ENCODE assay signal across 18 cellular contexts in the genomic region with DNA sequence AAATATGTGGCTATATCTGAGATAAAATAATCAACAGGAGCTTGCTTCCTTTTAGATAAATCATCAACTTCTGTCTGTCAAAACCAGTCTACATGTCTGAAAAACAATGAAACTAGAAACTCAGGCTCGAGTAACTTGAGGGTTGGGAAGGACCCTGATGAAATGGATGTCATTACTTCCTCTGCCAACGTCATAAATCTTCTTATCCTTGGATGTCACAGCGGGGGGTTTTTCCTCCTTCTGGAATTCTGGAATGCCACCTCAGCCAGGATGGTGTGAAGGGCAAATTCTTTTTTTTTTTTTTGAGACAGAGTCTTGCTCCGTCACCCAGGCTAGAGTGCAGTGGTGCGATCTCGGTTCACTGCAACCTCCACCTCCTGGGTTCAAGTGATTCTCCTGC.
"Had no signal": no experiment of that assay in that cellular context is flagged by ENCODE, and none has a peak within 500 bp of the region (broad histone marks: within the 10 kb centered on the region; RNA-seq: fewer than 3 reads in every experiment).

No MANE protein-coding gene starts in this region.

- H3K9me3 Mint-ChIP-seq: activated CD8-positive, alpha-beta T cell treated with anti-CD3 and anti-CD28 coated beads for 36 hours; stimulated activated naive B cell treated with anti-CD40 and anti-IgM and Interleukin-4, amounts not matched to agents 10 μg/mL and 1 μg/mL and 100 μg/mL, for 72 hours; T-cell had no signal

- DNase-seq: activated CD4-positive, alpha-beta T cell treated with anti-CD3 and anti-CD28 coated beads for 4 hours; activated CD8-positive, alpha-beta memory T cell treated with anti-CD3 and anti-CD28 coated beads, Interleukin-2, amount 50 U/mL, for 4 hours; activated CD8-positive, alpha-beta T cell treated with anti-CD3 and anti-CD28 coated beads for 36 hours; activated naive CD4-positive, alpha-beta T cell; aorta; esophagus squamous epithelium; foreskin fibroblast; heart left ventricle; left ventricle myocardium superior; right cardiac atrium; stimulated activated CD4-positive, alpha-beta T cell treated with anti-CD3 and anti-CD28 coated beads, Interleukin-2, amount 100 ng/mL, for 24 hours; stimulated activated naive B cell treated with anti-CD40 and anti-IgM and Interleukin-4, amounts not matched to agents 10 μg/mL and 1 μg/mL and 100 μg/mL, for 72 hours; substantia nigra; T-cell; T1000; transverse colon had no signal

- H3K27ac Mint-ChIP-seq: activated CD8-positive, alpha-beta T cell treated with anti-CD3 and anti-CD28 coated beads for 36 hours; neural progenitor cell; stimulated activated naive B cell treated with anti-CD40 and anti-IgM and Interleukin-4, amounts not matched to agents 10 μg/mL and 1 μg/mL and 100 μg/mL, for 72 hours; T-cell had no signal

- H3K9me3 ChIP-seq: esophagus squamous epithelium, heart left ventricle, transverse colon had no signal

- H3K4me2 ChIP-seq: neural progenitor cell had no signal

- H3K36me3 ChIP-seq: esophagus squamous epithelium, heart left ventricle, neural progenitor cell, transverse colon had no signal

- H3K4me3 Mint-ChIP-seq: activated CD8-positive, alpha-beta T cell treated with anti-CD3 and anti-CD28 coated beads for 36 hours; neural progenitor cell; stimulated activated naive B cell treated with anti-CD40 and anti-IgM and Interleukin-4, amounts not matched to agents 10 μg/mL and 1 μg/mL and 100 μg/mL, for 72 hours; T-cell had no signal

- H3K9ac ChIP-seq: neural progenitor cell had no signal

- H3K4me1 Mint-ChIP-seq: stimulated activated naive B cell treated with anti-CD40 and anti-IgM and Interleukin-4, amounts not matched to agents 10 μg/mL and 1 μg/mL and 100 μg/mL, for 72 hours; T-cell had no signal

- H3K27ac ChIP-seq: esophagus squamous epithelium, heart left ventricle, transverse colon, VCaP had no signal

- H3K27me3 ChIP-seq: esophagus squamous epithelium, heart left ventricle, neural progenitor cell, transverse colon had no signal

- H2AFZ ChIP-seq: neural progenitor cell had no signal

- ATAC-seq: activated CD8-positive, alpha-beta T cell treated with anti-CD3 and anti-CD28 coated beads for 36 hours; heart left ventricle; left ventricle myocardium superior; right cardiac atrium; stimulated activated naive B cell treated with anti-CD40 and anti-IgM and Interleukin-4, amounts not matched to agents 10 μg/mL and 1 μg/mL and 100 μg/mL, for 72 hours; T-cell had no signal

- H3K4me3 ChIP-seq: esophagus squamous epithelium, heart left ventricle, neural progenitor cell, transverse colon had no signal

- H3K36me3 Mint-ChIP-seq: stimulated activated naive B cell treated with anti-CD40 and anti-IgM and Interleukin-4, amounts not matched to agents 10 μg/mL and 1 μg/mL and 100 μg/mL, for 72 hours; T-cell had no signal
